Comparison of ENCODE assay signal across 1 cellular context in the genomic region with DNA sequence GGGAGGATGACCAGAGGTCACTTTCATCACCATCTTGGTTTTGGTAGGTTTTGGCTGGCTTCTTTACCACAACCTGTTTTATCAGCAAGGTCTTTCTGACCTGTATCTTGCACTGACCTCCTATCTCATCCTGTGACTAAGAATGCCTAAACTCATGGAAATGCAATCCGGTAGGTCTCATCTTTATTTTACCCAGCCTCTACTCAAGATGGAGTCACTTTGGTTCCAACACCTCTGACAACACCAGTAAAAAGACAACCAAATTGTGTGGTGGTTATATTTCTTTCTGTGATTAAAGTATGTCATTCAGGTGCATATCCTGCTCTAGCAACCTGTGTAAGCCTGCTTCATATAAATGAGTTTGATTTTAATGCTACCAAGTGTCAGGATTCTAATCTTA.
TF ChIP-seq lines count a peak whose summit lies in the region.

No MANE protein-coding gene starts in this region.

TF ChIP-seq in K562, 482 proteins besides CTCF, POLR2A, EP300 and RAD21:
- no peak for TF ChIP-seq HIVEP1 (CRISPR knock-in tag; IDR thresholded peaks at IDR 0.05)
- TF ChIP-seq, protein P1, sequence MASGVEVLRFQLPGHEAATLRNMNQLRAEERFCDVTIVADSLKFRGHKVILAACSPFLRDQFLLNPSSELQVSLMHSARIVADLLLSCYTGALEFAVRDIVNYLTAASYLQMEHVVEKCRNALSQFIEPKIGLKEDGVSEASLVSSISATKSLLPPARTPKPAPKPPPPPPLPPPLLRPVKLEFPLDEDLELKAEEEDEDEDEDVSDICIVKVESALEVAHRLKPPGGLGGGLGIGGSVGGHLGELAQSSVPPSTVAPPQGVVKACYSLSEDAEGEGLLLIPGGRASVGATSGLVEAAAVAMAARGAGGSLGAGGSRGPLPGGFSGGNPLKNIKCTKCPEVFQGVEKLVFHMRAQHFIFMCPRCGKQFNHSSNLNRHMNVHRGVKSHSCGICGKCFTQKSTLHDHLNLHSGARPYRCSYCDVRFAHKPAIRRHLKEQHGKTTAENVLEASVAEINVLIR (CRISPR knock-in tag; IDR thresholded peaks at IDR 0.05) = 0 out of 2 replicates have a peak, but pooled peaks have one; percentile 34
- peak; percentile 93; the same call in 1 of the 2 replicates for TF ChIP-seq DMBX1 (CRISPR knock-in tag; IDR thresholded peaks at IDR 0.05; ENCODE audit: borderline replicate concordance)
- TF ChIP-seq, protein P2, sequence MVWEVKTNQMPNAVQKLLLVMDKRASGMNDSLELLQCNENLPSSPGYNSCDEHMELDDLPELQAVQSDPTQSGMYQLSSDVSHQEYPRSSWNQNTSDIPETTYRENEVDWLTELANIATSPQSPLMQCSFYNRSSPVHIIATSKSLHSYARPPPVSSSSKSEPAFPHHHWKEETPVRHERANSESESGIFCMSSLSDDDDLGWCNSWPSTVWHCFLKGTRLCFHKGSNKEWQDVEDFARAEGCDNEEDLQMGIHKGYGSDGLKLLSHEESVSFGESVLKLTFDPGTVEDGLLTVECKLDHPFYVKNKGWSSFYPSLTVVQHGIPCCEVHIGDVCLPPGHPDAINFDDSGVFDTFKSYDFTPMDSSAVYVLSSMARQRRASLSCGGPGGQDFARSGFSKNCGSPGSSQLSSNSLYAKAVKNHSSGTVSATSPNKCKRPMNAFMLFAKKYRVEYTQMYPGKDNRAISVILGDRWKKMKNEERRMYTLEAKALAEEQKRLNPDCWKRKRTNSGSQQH (CRISPR knock-in tag; IDR thresholded peaks at IDR 0.05) = no peak
- peak; percentile 21; the same call in 1 of the 2 replicates for TF ChIP-seq ZNF311 (CRISPR knock-in tag; IDR thresholded peaks at IDR 0.05)
- TF ChIP-seq HDAC3 (IDR thresholded peaks at IDR 0.05; ENCODE audit: borderline replicate concordance, partially characterized antibody) = no peak
